ENCODE assay signal across 1 cellular context in the genomic region with DNA sequence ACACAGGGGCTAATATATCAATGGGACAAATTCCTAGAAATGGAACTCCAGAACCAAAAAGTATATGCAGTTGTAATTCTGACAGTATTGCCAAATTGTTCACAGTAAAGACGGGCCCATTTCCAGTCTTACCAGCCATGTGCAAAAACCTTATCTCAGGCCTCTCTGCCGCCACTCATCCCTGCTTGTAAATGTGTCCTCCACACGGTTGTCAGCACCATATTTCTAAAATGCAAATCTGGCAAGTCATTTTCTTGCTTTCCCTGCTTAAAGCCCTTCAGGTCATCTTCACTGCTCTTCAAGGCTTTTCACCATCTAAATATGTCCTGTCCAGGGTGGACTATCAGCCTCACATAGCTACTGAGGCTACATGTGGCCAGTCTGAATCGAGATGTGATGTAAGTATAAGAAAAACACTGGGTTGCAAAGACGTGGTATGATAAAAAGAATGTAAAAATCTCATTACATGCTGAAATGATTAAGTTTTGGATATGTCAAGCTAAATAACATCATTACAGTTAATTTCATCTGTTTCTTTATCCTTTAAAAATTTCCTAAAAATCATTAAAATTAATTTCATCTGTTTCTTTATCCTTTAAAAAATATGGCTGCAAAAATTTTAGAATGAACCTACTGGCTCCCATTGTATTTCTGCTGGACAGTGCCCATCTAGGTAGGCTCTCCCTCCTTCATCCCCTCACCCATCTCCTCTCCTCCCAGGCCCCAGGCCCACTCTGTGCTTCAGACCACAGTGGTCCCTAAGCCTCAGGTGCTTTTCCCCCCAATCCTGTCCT.
TF ChIP-seq lines count a peak whose summit lies in the region.

No MANE protein-coding gene starts in this region.

TF ChIP-seq in HEK293, 187 proteins besides CTCF, POLR2A, EP300 and RAD21 (continued from another document):
- TF ChIP-seq, protein P1, sequence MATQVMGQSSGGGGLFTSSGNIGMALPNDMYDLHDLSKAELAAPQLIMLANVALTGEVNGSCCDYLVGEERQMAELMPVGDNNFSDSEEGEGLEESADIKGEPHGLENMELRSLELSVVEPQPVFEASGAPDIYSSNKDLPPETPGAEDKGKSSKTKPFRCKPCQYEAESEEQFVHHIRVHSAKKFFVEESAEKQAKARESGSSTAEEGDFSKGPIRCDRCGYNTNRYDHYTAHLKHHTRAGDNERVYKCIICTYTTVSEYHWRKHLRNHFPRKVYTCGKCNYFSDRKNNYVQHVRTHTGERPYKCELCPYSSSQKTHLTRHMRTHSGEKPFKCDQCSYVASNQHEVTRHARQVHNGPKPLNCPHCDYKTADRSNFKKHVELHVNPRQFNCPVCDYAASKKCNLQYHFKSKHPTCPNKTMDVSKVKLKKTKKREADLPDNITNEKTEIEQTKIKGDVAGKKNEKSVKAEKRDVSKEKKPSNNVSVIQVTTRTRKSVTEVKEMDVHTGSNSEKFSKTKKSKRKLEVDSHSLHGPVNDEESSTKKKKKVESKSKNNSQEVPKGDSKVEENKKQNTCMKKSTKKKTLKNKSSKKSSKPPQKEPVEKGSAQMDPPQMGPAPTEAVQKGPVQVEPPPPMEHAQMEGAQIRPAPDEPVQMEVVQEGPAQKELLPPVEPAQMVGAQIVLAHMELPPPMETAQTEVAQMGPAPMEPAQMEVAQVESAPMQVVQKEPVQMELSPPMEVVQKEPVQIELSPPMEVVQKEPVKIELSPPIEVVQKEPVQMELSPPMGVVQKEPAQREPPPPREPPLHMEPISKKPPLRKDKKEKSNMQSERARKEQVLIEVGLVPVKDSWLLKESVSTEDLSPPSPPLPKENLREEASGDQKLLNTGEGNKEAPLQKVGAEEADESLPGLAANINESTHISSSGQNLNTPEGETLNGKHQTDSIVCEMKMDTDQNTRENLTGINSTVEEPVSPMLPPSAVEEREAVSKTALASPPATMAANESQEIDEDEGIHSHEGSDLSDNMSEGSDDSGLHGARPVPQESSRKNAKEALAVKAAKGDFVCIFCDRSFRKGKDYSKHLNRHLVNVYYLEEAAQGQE (tag by site-specific recombination; IDR thresholded peaks at IDR 0.05) = peak; percentile 78
